Comparison of ENCODE assay signal across 14 cellular contexts in genomic region chr12:83573676-83574075, GRCh38.
DNase-seq lines count a peak whose midpoint lies in the region; ATAC-seq and TF ChIP-seq lines count a peak whose summit lies in the region.
"Had no signal": no experiment of that assay in that cellular context is flagged by ENCODE, and none has a peak within 500 bp of the region (broad histone marks: within the 10 kb centered on the region; RNA-seq: fewer than 3 reads in every experiment).

No MANE protein-coding gene starts in this region.

- H3K9me3 ChIP-seq in colonic mucosa = no peaks in the 10 kb centered on the region
- H3K9me3 ChIP-seq: BLaER1 had no signal

- no peak overlapping the region for H3K27ac Mint-ChIP-seq in natural killer cell
- H3K27ac Mint-ChIP-seq: activated B cell treated with CpG ODN at 0.5 μM for 24 hours; activated T-helper 1 cell treated with anti-CD3 and anti-CD28 coated beads, Interleukin-12 subunit alpha, Interleukin-12 subunit beta, Interleukin-2, Interleukin-4 antibody, amounts not matched to agents 30 ng/mL and 10 ng/mL and 1 ng/mL, durations not matched to agents 14 hours and 24 hours and 36 hours had no signal

- H3K9me3 Mint-ChIP-seq in natural killer cell = peaks cover 19 to 27% of the 10 kb centered on the region in 2 donors

- no peaks in the 10 kb centered on the region for H3K36me3 ChIP-seq in colonic mucosa
- H3K36me3 ChIP-seq: BLaER1 had no signal

- no peaks in the 10 kb centered on the region for H3K4me1 Mint-ChIP-seq in natural killer cell
- H3K4me1 Mint-ChIP-seq: activated B cell treated with CpG ODN at 0.5 μM for 24 hours had no signal

- H3K4me1 ChIP-seq in colonic mucosa = no peaks in the 10 kb centered on the region
- H3K4me1 ChIP-seq: BLaER1 had no signal

- H3K27me3 ChIP-seq in colonic mucosa = no peaks in the 10 kb centered on the region
- H3K27me3 ChIP-seq: BLaER1 had no signal

- TF ChIP-seq CTCF in natural killer cell (IDR thresholded peaks at IDR 0.05) (no peak), colonic mucosa (IDR thresholded peaks at IDR 0.05) (no peak)

- H3K36me3 Mint-ChIP-seq in natural killer cell = peaks cover 14% of the 10 kb centered on the region

- ATAC-seq in natural killer cell (no peak), GM19397 (IDR thresholded peaks at IDR 0.05; ENCODE audit: unreplicated experiment) (no peak)

- intact Hi-C loops in natural killer cell (cut with micrococcal nuclease) (no loop called here), colonic mucosa (cut with DNase I) (no loop called here)

- no peaks in the 10 kb centered on the region for H3K27me3 Mint-ChIP-seq in natural killer cell (ENCODE audit: low read depth in 2 of 2)
- H3K27me3 Mint-ChIP-seq: activated B cell treated with CpG ODN at 0.5 μM for 24 hours had no signal

- no peak overlapping the region for H3K9ac ChIP-seq in colonic mucosa (ENCODE audit: low read depth in 2 of 2, low read length in 2 of 2)
- H3K9ac ChIP-seq: BLaER1 had no signal

- DNase-seq in AG08396 (ENCODE audit: low spot score) (peak; percentile 4), HT-29 (ENCODE audit: low spot score) (peak; percentile 50), amniotic epithelial cell (ENCODE audit: low read depth) (peak; percentile 48), islet precursor cell (peak; percentile 76), natural killer cell (no peak), GOT3 (lab: John Stamatoyannopoulos, UW) (no peak), colonic mucosa (no peak)
- DNase-seq: activated B cell treated with CpG ODN at 0.5 μM for 24 hours; cortex of kidney; hippocampal formation; stimulated activated CD4-positive, alpha-beta T cell treated with anti-CD3 and anti-CD28 coated beads, Interleukin-12 subunit alpha, Interleukin-12 subunit beta, amount 100 ng/mL, for 4 hours had no signal

- H3K4me3 ChIP-seq in colonic mucosa = no peak overlapping the region
- H3K4me3 ChIP-seq: BLaER1 had no signal

- no peak overlapping the region for H3K4me3 Mint-ChIP-seq in natural killer cell
- H3K4me3 Mint-ChIP-seq: activated B cell treated with CpG ODN at 0.5 μM for 24 hours; activated T-helper 1 cell treated with anti-CD3 and anti-CD28 coated beads, Interleukin-12 subunit alpha, Interleukin-12 subunit beta, Interleukin-2, Interleukin-4 antibody, amounts not matched to agents 30 ng/mL and 10 ng/mL and 1 ng/mL, durations not matched to agents 14 hours and 24 hours and 36 hours had no signal

- H3K27ac ChIP-seq in colonic mucosa = no peak overlapping the region
- H3K27ac ChIP-seq: BLaER1 had no signal

Comparison
In these comparisons a context has a peak if more than half of its experiments do, and no peak if none do; other contexts are left out.
1. DNase-seq: peak in AG08396 (single experiment), HT-29 (single experiment), amniotic epithelial cell (single experiment) and islet precursor cell (single experiment); none in natural killer cell (single experiment), GOT3 (single experiment) and colonic mucosa (single experiment).